Comparison of ENCODE assay signal across 33 cellular contexts in the genomic region with DNA sequence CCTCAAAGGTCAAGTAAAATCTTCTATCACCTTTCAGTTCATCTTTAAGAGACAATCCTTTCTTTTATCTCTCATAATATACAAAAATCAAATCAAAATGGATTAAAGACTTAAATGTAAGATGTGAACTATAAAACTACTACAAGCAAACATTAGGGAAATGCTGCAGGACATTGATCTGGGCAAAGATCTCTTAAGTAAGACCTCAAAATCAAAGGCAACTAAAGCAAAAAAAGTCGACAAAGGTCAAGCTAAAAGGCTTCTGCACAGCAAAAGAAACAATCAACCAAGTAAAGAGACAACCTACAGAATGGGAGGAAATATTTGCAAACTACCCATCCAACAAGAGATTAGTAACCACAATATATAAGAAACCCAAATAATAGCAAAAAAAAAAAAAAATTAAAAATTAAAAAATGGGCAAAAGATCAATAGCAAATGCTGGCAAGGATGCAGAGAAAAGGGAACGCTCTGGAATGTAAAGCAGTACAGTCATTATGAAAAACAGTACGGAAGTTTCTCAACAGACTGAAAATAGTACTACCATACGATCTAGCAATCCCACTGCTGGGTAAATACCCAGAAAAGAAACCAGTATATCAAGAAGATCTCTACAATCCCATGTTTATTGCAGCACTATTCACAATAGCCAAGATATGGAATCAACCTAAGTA. TPM values are rescaled to one million over a fixed set of nuclear protein-coding genes. Genes with fewer than 3 reads are reported as not detected.
DNase-seq lines count a peak whose midpoint lies in the region; ATAC-seq and TF ChIP-seq lines count a peak whose summit lies in the region.
"Had no signal": no experiment of that assay in that cellular context is flagged by ENCODE, and none has a peak within 500 bp of the region (broad histone marks: within the 10 kb centered on the region; RNA-seq: fewer than 3 reads in every experiment).

No MANE protein-coding gene starts in this region.

- peak overlapping the region; percentile 17 for H3K27ac Mint-ChIP-seq in stimulated activated naive CD8-positive, alpha-beta T cell treated with anti-CD3 and anti-CD28 coated beads, Interleukin-15, Interleukin-2, amounts not matched to agents 100 ng/mL and 50 ng/mL, for 24 hours
- H3K27ac Mint-ChIP-seq in stimulated activated naive CD8-positive, alpha-beta T cell treated with anti-CD3 and anti-CD28 coated beads, Interleukin-15, amount 100 ng/mL, for 72 hours, result no peak overlapping the region
- no peak overlapping the region for H3K27ac Mint-ChIP-seq in activated T-helper 17 cell treated with anti-CD3 and anti-CD28 coated beads, Interleukin-2, amount 50 U/mL, for 72 hours
- H3K27ac Mint-ChIP-seq in stimulated activated naive B cell treated with anti-CD40 and anti-IgM and Interleukin-4, amounts not matched to agents 10 μg/mL and 1 μg/mL and 100 μg/mL, for 72 hours, result no peak overlapping the region
- H3K27ac Mint-ChIP-seq: activated CD4-positive, alpha-beta T cell treated with anti-CD3 and anti-CD28 coated beads for 36 hours; activated CD8-positive, alpha-beta T cell treated with anti-CD3 and anti-CD28 coated beads for 36 hours; activated naive CD4-positive, alpha-beta T cell treated with anti-CD3 and anti-CD28 coated beads, Interleukin-2, amount 50 U/mL, for 24 hours; CD8-positive, alpha-beta T cell; T-helper 2 cell treated with Interferon-gamma antibody and Interleukin-4, amounts not matched to agents 5 μg/mL and 100 μg/mL, for 36 hours had no signal

- no peaks in the 10 kb centered on the region for H3K27me3 ChIP-seq in body of pancreas
- H3K27me3 ChIP-seq: breast epithelium, dorsolateral prefrontal cortex, esophagus muscularis mucosa, heart right ventricle, testis had no signal

- H3K27ac ChIP-seq in body of pancreas, result no peak overlapping the region
- H3K27ac ChIP-seq: A549, breast epithelium, dorsolateral prefrontal cortex, esophagus muscularis mucosa, heart right ventricle, testis had no signal

- TF ChIP-seq CTCF in body of pancreas (IDR thresholded peaks at IDR 0.05), result no peak

- H3K36me3 Mint-ChIP-seq in stimulated activated naive CD8-positive, alpha-beta T cell treated with anti-CD3 and anti-CD28 coated beads, Interleukin-15, Interleukin-2, amounts not matched to agents 100 ng/mL and 50 ng/mL, for 24 hours (ENCODE audit: low read depth), result peaks cover 71% of the 10 kb centered on the region
- H3K36me3 Mint-ChIP-seq in activated T-helper 17 cell treated with anti-CD3 and anti-CD28 coated beads, Interleukin-2, amount 50 U/mL, for 72 hours (ENCODE audit: low read depth), result peaks cover 98% of the 10 kb centered on the region
- peaks cover 37 to 56% of the 10 kb centered on the region in 2 donors for H3K36me3 Mint-ChIP-seq in stimulated activated naive B cell treated with anti-CD40 and anti-IgM and Interleukin-4, amounts not matched to agents 10 μg/mL and 1 μg/mL and 100 μg/mL, for 72 hours

- peaks cover 40% of the 10 kb centered on the region for H3K4me1 Mint-ChIP-seq in stimulated activated naive CD8-positive, alpha-beta T cell treated with anti-CD3 and anti-CD28 coated beads, Interleukin-15, Interleukin-2, amounts not matched to agents 100 ng/mL and 50 ng/mL, for 24 hours (ENCODE audit: low read depth)
- peaks cover 31% of the 10 kb centered on the region for H3K4me1 Mint-ChIP-seq in stimulated activated naive CD8-positive, alpha-beta T cell treated with anti-CD3 and anti-CD28 coated beads, Interleukin-15, amount 100 ng/mL, for 72 hours
- H3K4me1 Mint-ChIP-seq in activated T-helper 17 cell treated with anti-CD3 and anti-CD28 coated beads, Interleukin-2, amount 50 U/mL, for 72 hours, result peaks cover 24% of the 10 kb centered on the region
- peaks cover 22 to 51% of the 10 kb centered on the region in 2 donors for H3K4me1 Mint-ChIP-seq in stimulated activated naive B cell treated with anti-CD40 and anti-IgM and Interleukin-4, amounts not matched to agents 10 μg/mL and 1 μg/mL and 100 μg/mL, for 72 hours

- no peak for DNase-seq in stimulated activated naive CD8-positive, alpha-beta T cell treated with anti-CD3 and anti-CD28 coated beads, Interleukin-15, amount 100 ng/mL, for 72 hours
- peak; percentile 73 for DNase-seq in MV-4-11 (lab: John Stamatoyannopoulos, UW)
- DNase-seq in body of pancreas, result no peak
- DNase-seq in activated T-cell treated with anti-CD3 and anti-CD28 coated beads for 4 hours, result no peak
- no peak for DNase-seq in ureter (ENCODE audit: low spot score)
- DNase-seq in stimulated activated naive B cell treated with anti-CD40 and anti-IgM and Interleukin-4, amounts not matched to agents 10 μg/mL and 1 μg/mL and 100 μg/mL, for 72 hours, result no peak
- DNase-seq: activated CD4-positive, alpha-beta T cell treated with anti-CD3 and anti-CD28 coated beads for 36 hours; activated CD8-positive, alpha-beta memory T cell treated with anti-CD3 and anti-CD28 coated beads, Interleukin-2, amount 50 U/mL, for 48 hours; activated CD8-positive, alpha-beta T cell treated with anti-CD3 and anti-CD28 coated beads for 36 hours; AML-193; amygdala; CD8-positive, alpha-beta T cell; dorsolateral prefrontal cortex; foreskin fibroblast; heart right ventricle; naive thymus-derived CD8-positive, alpha-beta T cell; NCI-H146; NCI-H2107; NCI-H446 treated with DMSO at 0.1 percent for 48 hours; PC-3; Right ventricle myocardium superior; stimulated activated CD4-positive, alpha-beta T cell treated with anti-CD3 and anti-CD28 coated beads, Interleukin-15, amount 100 ng/mL, for 24 hours; stimulated activated CD4-positive, alpha-beta T cell treated with anti-CD3 and anti-CD28 coated beads, Interleukin-4, amount 100 ng/mL, for 4 hours; testis had no signal

- peaks cover 0 to 26% of the 10 kb centered on the region in 2 donors for H3K36me3 ChIP-seq in body of pancreas (replicated peaks in 1 of 2; ENCODE audit: insufficient read depth in 1 of 2, low read depth in 2 of 2)

- no peak for TF ChIP-seq POLR2A in body of pancreas (IDR thresholded peaks at IDR 0.05)

- no peaks in the 10 kb centered on the region for H3K9me3 Mint-ChIP-seq in stimulated activated naive CD8-positive, alpha-beta T cell treated with anti-CD3 and anti-CD28 coated beads, Interleukin-15, Interleukin-2, amounts not matched to agents 100 ng/mL and 50 ng/mL, for 24 hours
- H3K9me3 Mint-ChIP-seq in stimulated activated naive CD8-positive, alpha-beta T cell treated with anti-CD3 and anti-CD28 coated beads, Interleukin-15, amount 100 ng/mL, for 72 hours, result no peaks in the 10 kb centered on the region
- H3K9me3 Mint-ChIP-seq in activated T-helper 17 cell treated with anti-CD3 and anti-CD28 coated beads, Interleukin-2, amount 50 U/mL, for 72 hours, result no peaks in the 10 kb centered on the region
- H3K9me3 Mint-ChIP-seq in stimulated activated naive B cell treated with anti-CD40 and anti-IgM and Interleukin-4, amounts not matched to agents 10 μg/mL and 1 μg/mL and 100 μg/mL, for 72 hours, result no peaks in the 10 kb centered on the region
- H3K9me3 Mint-ChIP-seq: activated CD8-positive, alpha-beta T cell treated with anti-CD3 and anti-CD28 coated beads for 36 hours; activated naive CD4-positive, alpha-beta T cell treated with anti-CD3 and anti-CD28 coated beads, Interleukin-2, amount 50 U/mL, for 24 hours; CD8-positive, alpha-beta T cell; naive thymus-derived CD8-positive, alpha-beta T cell; T-helper 2 cell treated with Interferon-gamma antibody and Interleukin-4, amounts not matched to agents 5 μg/mL and 100 μg/mL, for 36 hours had no signal

- intact Hi-C loops in body of pancreas (cut with DNase I), result no loop called here

- WGBS in body of pancreas, 2 donors, result 76 to 89% methylated on average over 4 of the region's 4 CpGs

- no peaks in the 10 kb centered on the region for H3K9me3 ChIP-seq in body of pancreas
- H3K9me3 ChIP-seq: A549, breast epithelium, esophagus muscularis mucosa, HAP-1, heart right ventricle, testis had no signal

- no peak for ATAC-seq in stimulated activated naive CD8-positive, alpha-beta T cell treated with anti-CD3 and anti-CD28 coated beads, Interleukin-15, amount 100 ng/mL, for 72 hours
- ATAC-seq in activated T-helper 17 cell treated with anti-CD3 and anti-CD28 coated beads, Interleukin-2, amount 50 U/mL, for 72 hours (replicated peaks), result peak; percentile 36
- ATAC-seq in body of pancreas, result no peak
- ATAC-seq in stimulated activated naive B cell treated with anti-CD40 and anti-IgM and Interleukin-4, amounts not matched to agents 10 μg/mL and 1 μg/mL and 100 μg/mL, for 72 hours (replicated peaks), result no peak
- ATAC-seq: A549; activated CD4-positive, alpha-beta T cell treated with anti-CD3 and anti-CD28 coated beads for 36 hours; activated CD8-positive, alpha-beta T cell treated with anti-CD3 and anti-CD28 coated beads for 36 hours; CD8-positive, alpha-beta T cell; heart right ventricle; naive thymus-derived CD8-positive, alpha-beta T cell; PC-3 had no signal

- no peak overlapping the region for H3K4me3 Mint-ChIP-seq in stimulated activated naive CD8-positive, alpha-beta T cell treated with anti-CD3 and anti-CD28 coated beads, Interleukin-15, Interleukin-2, amounts not matched to agents 100 ng/mL and 50 ng/mL, for 24 hours
- no peak overlapping the region for H3K4me3 Mint-ChIP-seq in stimulated activated naive CD8-positive, alpha-beta T cell treated with anti-CD3 and anti-CD28 coated beads, Interleukin-15, amount 100 ng/mL, for 72 hours
- H3K4me3 Mint-ChIP-seq in activated T-helper 17 cell treated with anti-CD3 and anti-CD28 coated beads, Interleukin-2, amount 50 U/mL, for 72 hours, result no peak overlapping the region
- H3K4me3 Mint-ChIP-seq in stimulated activated naive B cell treated with anti-CD40 and anti-IgM and Interleukin-4, amounts not matched to agents 10 μg/mL and 1 μg/mL and 100 μg/mL, for 72 hours, result no peak overlapping the region
- H3K4me3 Mint-ChIP-seq: activated CD4-positive, alpha-beta T cell treated with anti-CD3 and anti-CD28 coated beads for 36 hours; activated CD8-positive, alpha-beta T cell treated with anti-CD3 and anti-CD28 coated beads for 36 hours; activated naive CD4-positive, alpha-beta T cell treated with anti-CD3 and anti-CD28 coated beads, Interleukin-2, amount 50 U/mL, for 24 hours; CD8-positive, alpha-beta T cell; T-helper 2 cell treated with Interferon-gamma antibody and Interleukin-4, amounts not matched to agents 5 μg/mL and 100 μg/mL, for 36 hours had no signal

- H3K4me3 ChIP-seq in body of pancreas, result no peak overlapping the region
- H3K4me3 ChIP-seq: A549, breast epithelium, dorsolateral prefrontal cortex, esophagus muscularis mucosa, HAP-1, heart right ventricle, lung, testis had no signal

- no peaks in the 10 kb centered on the region for H3K27me3 Mint-ChIP-seq in stimulated activated naive CD8-positive, alpha-beta T cell treated with anti-CD3 and anti-CD28 coated beads, Interleukin-15, Interleukin-2, amounts not matched to agents 100 ng/mL and 50 ng/mL, for 24 hours
- H3K27me3 Mint-ChIP-seq in stimulated activated naive CD8-positive, alpha-beta T cell treated with anti-CD3 and anti-CD28 coated beads, Interleukin-15, amount 100 ng/mL, for 72 hours, result no peaks in the 10 kb centered on the region
- no peaks in the 10 kb centered on the region for H3K27me3 Mint-ChIP-seq in activated T-helper 17 cell treated with anti-CD3 and anti-CD28 coated beads, Interleukin-2, amount 50 U/mL, for 72 hours
- H3K27me3 Mint-ChIP-seq in stimulated activated naive B cell treated with anti-CD40 and anti-IgM and Interleukin-4, amounts not matched to agents 10 μg/mL and 1 μg/mL and 100 μg/mL, for 72 hours, result no peaks in the 10 kb centered on the region
- H3K27me3 Mint-ChIP-seq: activated CD4-positive, alpha-beta T cell treated with anti-CD3 and anti-CD28 coated beads for 36 hours; activated CD8-positive, alpha-beta T cell treated with anti-CD3 and anti-CD28 coated beads for 36 hours; activated naive CD4-positive, alpha-beta T cell treated with anti-CD3 and anti-CD28 coated beads, Interleukin-2, amount 50 U/mL, for 24 hours; naive thymus-derived CD8-positive, alpha-beta T cell had no signal

- H3K4me1 ChIP-seq in body of pancreas, result no peaks in the 10 kb centered on the region
- H3K4me1 ChIP-seq: breast epithelium, HAP-1, testis had no signal

RNA-seq across cellular contexts. Expression of a gene that starts 41.7 kb away (rescaled TPM):
- total RNA-seq in activated T-helper 17 cell treated with anti-CD3 and anti-CD28 coated beads, Interleukin-2, amount 50 U/mL, for 72 hours, result 10 to 100 TPM; 45.8 to 62.6 TPM
- total RNA-seq in body of pancreas, result 10 to 100 TPM; 15.8 to 23.9 TPM
- 43.4 TPM for total RNA-seq in ureter
